Comparison of ENCODE assay signal across 14 cellular contexts in genomic region chr3:58588030-58588614, GRCh38. TPM values are rescaled to one million over a fixed set of nuclear protein-coding genes. Genes with fewer than 3 reads are reported as not detected.
DNase-seq lines count a peak whose midpoint lies in the region; ATAC-seq and TF ChIP-seq lines count a peak whose summit lies in the region.
"Had no signal": no experiment of that assay in that cellular context is flagged by ENCODE, and none has a peak within 500 bp of the region (broad histone marks: within the 10 kb centered on the region; RNA-seq: fewer than 3 reads in every experiment).

No MANE protein-coding gene starts in this region.

- peaks cover 37% of the 10 kb centered on the region for H3K4me1 Mint-ChIP-seq in nephron progenitor cell

- H3K36me3 ChIP-seq in MM.1S (replicated peaks; ENCODE audit: insufficient read depth, low read length): no peaks in the 10 kb centered on the region
- H3K36me3 ChIP-seq: MG63 had no signal

- H3K27me3 ChIP-seq in MM.1S (replicated peaks; ENCODE audit: insufficient read depth, low read length): no peaks in the 10 kb centered on the region
- H3K27me3 ChIP-seq: MG63 had no signal

- DNase-seq in GM12865 (ENCODE audit: low read depth) (peak; percentile 5), MM.1S (peak; percentile 18), dermis blood vessel endothelial cell (peak; percentile 64), nephron progenitor cell (peak; percentile 81), NCI-H2227 (lab: John Stamatoyannopoulos, UW; ENCODE audit: unreplicated experiment) (no peak), HT-29 (ENCODE audit: low spot score) (no peak)
- DNase-seq: activated CD4-positive, alpha-beta T cell treated with anti-CD3 and anti-CD28 coated beads, Interleukin-2, amount 50 U/mL, for 1 hour; activated naive CD4-positive, alpha-beta T cell treated with Interleukin-2 at 50 U/mL for 16 hours; hypothalamus; MG63; NCI-H524 had no signal

- no peaks in the 10 kb centered on the region for H3K9me3 Mint-ChIP-seq in nephron progenitor cell

- no peak for ATAC-seq in HG03565 (IDR thresholded peaks at IDR 0.05; ENCODE audit: unreplicated experiment)
- no peak for ATAC-seq in HG02759 (IDR thresholded peaks at IDR 0.05; ENCODE audit: unreplicated experiment)

- no peaks in the 10 kb centered on the region for H4K20me1 ChIP-seq in MM.1S (ENCODE audit: insufficient read depth, low read length)

- H3K4me1 ChIP-seq in MM.1S (ENCODE audit: low read length): 0 out of 2 replicates have a peak, but pooled peaks cover 3% of the 10 kb centered on the region

- no peak overlapping the region for H3K9ac ChIP-seq in MM.1S (ENCODE audit: low read length)

- no peak overlapping the region for H3K4me3 Mint-ChIP-seq in nephron progenitor cell

- no peaks in the 10 kb centered on the region for H3K9me2 ChIP-seq in MM.1S (replicated peaks; ENCODE audit: insufficient read depth, low read length)

- no peaks in the 10 kb centered on the region for H3K9me3 ChIP-seq in MM.1S (replicated peaks; ENCODE audit: insufficient read depth, low read length)
- H3K9me3 ChIP-seq: MG63 had no signal

- no peak overlapping the region for H3K4me2 ChIP-seq in MM.1S (ENCODE audit: low read depth, low read length)

- no peaks in the 10 kb centered on the region for H3K36me3 Mint-ChIP-seq in nephron progenitor cell (ENCODE audit: low read depth)

- H3F3A ChIP-seq in MM.1S (ENCODE audit: insufficient read depth, low read length): no peaks in the 10 kb centered on the region

- H3K4me3 ChIP-seq in GM12865 (ENCODE audit: low read depth, low read length) (no peak overlapping the region), MM.1S (ENCODE audit: low read length) (no peak overlapping the region)
- H3K4me3 ChIP-seq: MG63 had no signal

- H3K27ac Mint-ChIP-seq in nephron progenitor cell: no peak overlapping the region

- H3K27ac ChIP-seq in MM.1S (ENCODE audit: low read length): no peak overlapping the region

- H2AFZ ChIP-seq in MM.1S (ENCODE audit: low read length): no peak overlapping the region

- H3K27me3 Mint-ChIP-seq in nephron progenitor cell (ENCODE audit: low read depth, poor library complexity): peaks cover 65% of the 10 kb centered on the region

- H3K79me2 ChIP-seq in MM.1S (ENCODE audit: low read length): no peaks in the 10 kb centered on the region

- TF ChIP-seq CTCF in GM12865 (IDR thresholded peaks at IDR 0.05; ENCODE audit: insufficient read depth, low read depth, low read length, missing control alignments): no peak
- TF ChIP-seq CTCF in MM.1S (IDR thresholded peaks at IDR 0.05; ENCODE audit: low read length): no peak
- no peak for TF ChIP-seq CTCF in nephron progenitor cell (IDR thresholded peaks at IDR 0.05)

RNA-seq across cellular contexts. Expression of gene FAM107A, which starts 10.9 kb away (rescaled TPM):
- 2.9 and 9.3 TPM in 2 replicates for total RNA-seq in dermis blood vessel endothelial cell
- total RNA-seq in HT-29 (2014; rRNA removed; shearing (Covaris generic)): 0.10 TPM in 1 of 2 replicates, not detected in the other
- total RNA-seq: SK-MEL-5 had no signal

RNA-seq across cellular contexts. Expression of gene ACOX2, which starts 51.1 kb away (rescaled TPM):
- total RNA-seq in dermis blood vessel endothelial cell: 0.70 and 1.5 TPM in 2 replicates
- total RNA-seq in HT-29 (2014; rRNA removed; shearing (Covaris generic)): not detected in 2 replicates

Comparison
In these comparisons a context has a peak if more than half of its experiments do, and no peak if none do; other contexts are left out.
1. DNase-seq: peak in GM12865 (single experiment), MM.1S (single experiment), dermis blood vessel endothelial cell (single experiment) and nephron progenitor cell (single experiment); none in NCI-H2227 (single experiment) and HT-29 (single experiment).